13 cellular contexts compared by ENCODE assay signal in the genomic region with DNA sequence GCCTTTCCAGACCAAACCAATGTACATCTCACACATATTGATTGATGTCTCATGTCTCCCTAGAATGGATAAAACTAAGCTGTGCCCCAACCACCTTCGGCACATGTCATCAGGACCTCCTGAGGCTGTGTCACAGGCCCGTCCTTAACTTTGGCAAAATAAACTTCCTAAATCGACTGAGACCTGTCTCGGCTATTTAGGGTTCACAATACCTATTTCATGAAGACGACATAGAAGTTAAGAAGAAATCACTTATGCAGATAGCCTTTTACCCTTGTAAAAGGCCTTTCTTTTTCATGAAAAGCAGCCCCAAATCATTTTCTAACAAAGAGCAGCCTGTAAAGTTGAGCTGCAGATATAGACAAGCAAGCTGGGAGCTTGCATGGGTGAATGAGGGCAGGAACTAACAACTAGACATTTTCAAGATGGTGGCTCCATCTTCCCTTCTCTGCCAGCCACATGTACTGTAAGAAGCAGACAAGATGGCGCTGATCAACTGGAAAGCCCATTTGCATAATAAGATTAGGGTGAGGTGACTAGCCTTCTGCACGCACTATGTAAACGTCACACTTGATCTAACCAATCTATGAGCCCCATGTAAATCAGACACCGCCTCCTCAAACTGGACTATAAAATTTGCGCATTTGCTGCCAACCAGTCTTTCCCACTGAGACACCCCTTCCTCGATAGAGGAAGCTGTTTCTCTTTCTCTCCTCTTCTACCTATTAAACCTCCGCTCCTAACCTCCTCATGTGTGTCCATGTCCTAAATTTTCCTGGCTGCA. TPM values are rescaled to one million over a fixed set of nuclear protein-coding genes. Genes with fewer than 3 reads are reported as not detected.
A peak's percentile ranks its signal among the peaks of the same experiment; 100 is the strongest.
DNase-seq lines count a peak whose midpoint lies in the region; ATAC-seq lines count a peak whose summit lies in the region.
"Had no signal": no experiment of that assay in that cellular context is flagged by ENCODE, and none has a peak within 500 bp of the region (broad histone marks: within the 10 kb centered on the region; RNA-seq: fewer than 3 reads in every experiment).

No MANE protein-coding gene starts in this region.

- H3K27ac Mint-ChIP-seq in activated CD4-positive, alpha-beta T cell treated with anti-CD3 and anti-CD28 coated beads, Interleukin-2, amount 10 ng/mL, durations not matched to agents 7 days and 5 days = peak overlapping the region; percentile 98
- H3K27ac Mint-ChIP-seq in IgD-negative memory B cell (peak overlapping the region; percentile 30 to 80 (median 44)), T-cell (peak overlapping the region; percentile 98 to 99)
- peak overlapping the region; percentile 82 to 99 (median 98) for H3K27ac Mint-ChIP-seq in naive thymus-derived CD8-positive, alpha-beta T cell
- H3K27ac Mint-ChIP-seq: HFFc6 had no signal

- no peak overlapping the region for H3K4me3 Mint-ChIP-seq in activated CD4-positive, alpha-beta T cell treated with anti-CD3 and anti-CD28 coated beads, Interleukin-2, amount 10 ng/mL, durations not matched to agents 7 days and 5 days
- H3K4me3 Mint-ChIP-seq in IgD-negative memory B cell (peak overlapping the region in 3 of 4 donors; percentile 24 to 30 (median 30)), T-cell (peak overlapping the region in 1 of 3 donors; percentile 69)
- peak overlapping the region in 4 of 10 donors; percentile 22 to 80 (median 66) for H3K4me3 Mint-ChIP-seq in naive thymus-derived CD8-positive, alpha-beta T cell
- H3K4me3 Mint-ChIP-seq: HFFc6 had no signal

- H3K4me1 Mint-ChIP-seq in activated CD4-positive, alpha-beta T cell treated with anti-CD3 and anti-CD28 coated beads, Interleukin-2, amount 10 ng/mL, durations not matched to agents 7 days and 5 days = peaks cover 89% of the 10 kb centered on the region
- H3K4me1 Mint-ChIP-seq in IgD-negative memory B cell = peaks cover 27 to 42% (median 29%) of the 10 kb centered on the region in 3 donors
- peaks cover 83 to 97% (median 89%) of the 10 kb centered on the region in 3 donors for H3K4me1 Mint-ChIP-seq in T-cell
- peaks cover 37 to 96% (median 90%) of the 10 kb centered on the region in 4 donors for H3K4me1 Mint-ChIP-seq in naive thymus-derived CD8-positive, alpha-beta T cell

- POLR2A ChIA-PET in activated CD4-positive, alpha-beta T cell treated with anti-CD3 and anti-CD28 coated beads, Interleukin-2, amount 10 ng/mL, durations not matched to agents 7 days and 5 days (lab: Charles Lee) = no interaction called here
- POLR2A ChIA-PET in T-cell (lab: Charles Lee) = interaction anchor here in 1 of 2 donors (0.6 to 1.2 kb wide), 3 partner anchors 7 to 351 kb away, joined by 3 to 8 read pairs (median 3); a partner anchor contains a TSS
- POLR2A ChIA-PET in naive thymus-derived CD8-positive, alpha-beta T cell (lab: Charles Lee) = interaction anchor here (0.9 to 6.4 kb wide), 14 partner anchors 9 to 261 kb away, joined by 3 to 43 read pairs (median 5); a partner anchor contains a TSS

- H3K27me3 Mint-ChIP-seq in activated CD4-positive, alpha-beta T cell treated with anti-CD3 and anti-CD28 coated beads, Interleukin-2, amount 10 ng/mL, durations not matched to agents 7 days and 5 days = no peaks in the 10 kb centered on the region
- H3K27me3 Mint-ChIP-seq in IgD-negative memory B cell = peaks cover 6% of the 10 kb centered on the region
- no peaks in the 10 kb centered on the region for H3K27me3 Mint-ChIP-seq in T-cell
- peaks cover 0 to 1% (median 0%) of the 10 kb centered on the region in 5 donors for H3K27me3 Mint-ChIP-seq in naive thymus-derived CD8-positive, alpha-beta T cell

- DNase-seq in activated CD4-positive, alpha-beta T cell treated with anti-CD3 and anti-CD28 coated beads, Interleukin-2, amount 10 ng/mL, durations not matched to agents 7 days and 5 days = no peak
- no peak for DNase-seq in activated CD4-positive, alpha-beta T cell treated with anti-CD3 and anti-CD28 coated beads, Interleukin-2, amount 50 U/mL, for 4 hours
- DNase-seq in T-cell (no peak), GM19238 (ENCODE audit: insufficient read length, low spot score) (no peak), iPS-NIHi11 (ENCODE audit: low spot score) (no peak)
- no peak for DNase-seq in naive thymus-derived CD8-positive, alpha-beta T cell
- DNase-seq: effector CD8-positive, alpha-beta T cell; foreskin fibroblast; HFFc6; NCI-H1105 treated with DMSO at 0.1 percent for 48 hours; pancreas had no signal

- peaks cover 50% of the 10 kb centered on the region for H3K36me3 Mint-ChIP-seq in activated CD4-positive, alpha-beta T cell treated with anti-CD3 and anti-CD28 coated beads, Interleukin-2, amount 10 ng/mL, durations not matched to agents 7 days and 5 days (ENCODE audit: low read depth)
- peaks cover 3% of the 10 kb centered on the region for H3K36me3 Mint-ChIP-seq in IgD-negative memory B cell
- H3K36me3 Mint-ChIP-seq in T-cell = no peaks in the 10 kb centered on the region
- H3K36me3 Mint-ChIP-seq in naive thymus-derived CD8-positive, alpha-beta T cell = no peaks in the 10 kb centered on the region

- H3K9me3 Mint-ChIP-seq in activated CD4-positive, alpha-beta T cell treated with anti-CD3 and anti-CD28 coated beads, Interleukin-2, amount 10 ng/mL, durations not matched to agents 7 days and 5 days = peaks cover 28% of the 10 kb centered on the region
- H3K9me3 Mint-ChIP-seq in IgD-negative memory B cell (peaks cover 0 to 14% (median 0%) of the 10 kb centered on the region in 3 donors), T-cell (peaks cover 0 to 5% (median 0%) of the 10 kb centered on the region in 3 donors)
- peaks cover 0 to 5% (median 0%) of the 10 kb centered on the region in 9 donors for H3K9me3 Mint-ChIP-seq in naive thymus-derived CD8-positive, alpha-beta T cell
- H3K9me3 Mint-ChIP-seq: HFFc6 had no signal

- ATAC-seq in T-cell (replicated peaks in 1 of 4) = no peak
- ATAC-seq in naive thymus-derived CD8-positive, alpha-beta T cell = no peak
- ATAC-seq in HG02973 (IDR thresholded peaks at IDR 0.05; ENCODE audit: unreplicated experiment) = no peak
- ATAC-seq: pancreas had no signal

- CTCF ChIA-PET in activated CD4-positive, alpha-beta T cell treated with anti-CD3 and anti-CD28 coated beads, Interleukin-2, amount 10 ng/mL, durations not matched to agents 7 days and 5 days (lab: Charles Lee) = interaction anchor here (0.9 to 3.1 kb wide), 5 partner anchors 8 to 36 kb away, joined by 3 to 13 read pairs (median 6); no protein-coding TSS in a partner anchor
- CTCF ChIA-PET in T-cell (lab: Charles Lee) = interaction anchor here in 1 of 2 donors (0.9 to 2.7 kb wide), 5 partner anchors 19 to 37 kb away, joined by 3 to 11 read pairs (median 5); no protein-coding TSS in a partner anchor

RNA-seq across cellular contexts. Expression of a gene that starts 4.7 kb away (rescaled TPM):
- 10 to 100 TPM; 22.5 to 25.0 TPM for total RNA-seq in activated CD4-positive, alpha-beta T cell treated with anti-CD3 and anti-CD28 coated beads, Interleukin-2, amount 10 ng/mL, durations not matched to agents 7 days and 5 days
- polyA plus RNA-seq in IgD-negative memory B cell = 4.8 TPM
- 10 to 100 TPM; 13.4 to 25.6 (median 23.5) TPM for total RNA-seq in T-cell
- 10 to 100 TPM; 27.7 to 35.0 TPM for total RNA-seq in naive thymus-derived CD8-positive, alpha-beta T cell
- polyA plus RNA-seq in naive thymus-derived CD8-positive, alpha-beta T cell = 1 to 10 TPM; 3.8 to 6.2 (median 5.6) TPM

Comparison
In these comparisons a context has a peak if more than half of its experiments do, and no peak if none do; other contexts are left out.
1. H3K27ac Mint-ChIP-seq: peak in every context shown above with its lines; median percentile 98 in T-cell; 98 in activated CD4-positive, alpha-beta T cell treated with anti-CD3 and anti-CD28 coated beads, Interleukin-2, amount 10 ng/mL, durations not matched to agents 7 days and 5 days; 98 in naive thymus-derived CD8-positive, alpha-beta T cell; 44 in IgD-negative memory B cell.